In the genomic region with DNA sequence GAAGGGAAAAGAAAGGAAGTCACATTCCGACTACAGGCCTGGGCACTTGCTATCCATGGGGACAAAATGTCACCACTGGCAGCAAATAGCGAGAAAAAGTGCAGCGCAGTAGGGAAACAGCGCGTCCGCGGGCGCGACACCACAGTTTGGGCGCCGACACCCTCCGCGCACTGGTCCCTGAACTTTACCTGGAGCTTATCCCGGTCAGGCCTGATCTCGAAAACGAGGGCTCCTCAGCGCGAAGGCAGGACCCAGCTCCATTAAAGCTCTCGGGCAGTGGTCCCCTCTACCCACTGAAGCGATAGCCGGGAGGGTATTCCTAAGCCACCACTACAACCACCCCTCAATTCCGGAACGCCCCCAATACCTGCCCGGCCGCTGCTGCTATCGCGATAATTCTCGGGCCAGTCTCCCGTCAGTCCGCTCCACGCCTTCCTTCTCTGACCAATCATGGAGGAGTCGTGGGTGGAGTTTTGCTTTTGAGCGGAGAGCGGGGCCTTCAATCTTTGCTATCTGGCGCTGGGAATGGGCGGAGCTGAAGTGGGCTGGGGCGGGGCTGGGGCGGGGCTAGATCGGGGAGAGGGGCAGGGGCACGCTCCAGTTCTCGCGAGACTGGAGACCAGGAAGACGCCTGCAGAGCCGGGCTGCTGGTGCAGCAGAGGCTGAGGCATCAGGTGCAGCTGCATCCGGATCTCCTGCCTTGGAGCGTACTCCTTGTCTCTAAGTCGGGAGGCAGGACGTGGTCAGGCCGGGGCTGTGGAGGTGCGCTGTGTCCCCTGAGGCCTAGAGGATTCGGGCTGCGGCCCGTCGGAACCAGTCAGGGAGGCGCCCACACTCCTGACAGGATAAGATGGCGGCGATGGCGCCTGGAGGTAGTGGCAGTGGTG, we compare ENCODE assay signal across 8 cellular contexts. TPM values are rescaled to one million over a fixed set of nuclear protein-coding genes. Genes with fewer than 3 reads are reported as not detected.
DNase-seq lines count a peak whose midpoint lies in the region; ATAC-seq and TF ChIP-seq lines count a peak whose summit lies in the region.

A gene with protein sequence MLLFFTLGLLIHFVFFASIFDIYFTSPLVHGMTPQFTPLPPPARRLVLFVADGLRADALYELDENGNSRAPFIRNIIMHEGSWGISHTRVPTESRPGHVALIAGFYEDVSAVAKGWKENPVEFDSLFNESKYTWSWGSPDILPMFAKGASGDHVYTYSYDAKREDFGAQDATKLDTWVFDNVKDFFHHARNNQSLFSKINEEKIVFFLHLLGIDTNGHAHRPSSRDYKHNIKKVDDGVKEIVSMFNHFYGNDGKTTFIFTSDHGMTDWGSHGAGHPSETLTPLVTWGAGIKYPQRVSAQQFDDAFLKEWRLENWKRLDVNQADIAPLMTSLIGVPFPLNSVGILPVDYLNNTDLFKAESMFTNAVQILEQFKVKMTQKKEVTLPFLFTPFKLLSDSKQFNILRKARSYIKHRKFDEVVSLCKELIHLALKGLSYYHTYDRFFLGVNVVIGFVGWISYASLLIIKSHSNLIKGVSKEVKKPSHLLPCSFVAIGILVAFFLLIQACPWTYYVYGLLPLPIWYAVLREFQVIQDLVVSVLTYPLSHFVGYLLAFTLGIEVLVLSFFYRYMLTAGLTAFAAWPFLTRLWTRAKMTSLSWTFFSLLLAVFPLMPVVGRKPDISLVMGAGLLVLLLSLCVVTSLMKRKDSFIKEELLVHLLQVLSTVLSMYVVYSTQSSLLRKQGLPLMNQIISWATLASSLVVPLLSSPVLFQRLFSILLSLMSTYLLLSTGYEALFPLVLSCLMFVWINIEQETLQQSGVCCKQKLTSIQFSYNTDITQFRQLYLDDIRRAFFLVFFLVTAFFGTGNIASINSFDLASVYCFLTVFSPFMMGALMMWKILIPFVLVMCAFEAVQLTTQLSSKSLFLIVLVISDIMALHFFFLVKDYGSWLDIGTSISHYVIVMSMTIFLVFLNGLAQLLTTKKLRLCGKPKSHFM (minus strand): TSS at position 401 of the 887 bp plus-strand sequence. CDS start 25,703 bp downstream, outside the sequence.
A gene with protein sequence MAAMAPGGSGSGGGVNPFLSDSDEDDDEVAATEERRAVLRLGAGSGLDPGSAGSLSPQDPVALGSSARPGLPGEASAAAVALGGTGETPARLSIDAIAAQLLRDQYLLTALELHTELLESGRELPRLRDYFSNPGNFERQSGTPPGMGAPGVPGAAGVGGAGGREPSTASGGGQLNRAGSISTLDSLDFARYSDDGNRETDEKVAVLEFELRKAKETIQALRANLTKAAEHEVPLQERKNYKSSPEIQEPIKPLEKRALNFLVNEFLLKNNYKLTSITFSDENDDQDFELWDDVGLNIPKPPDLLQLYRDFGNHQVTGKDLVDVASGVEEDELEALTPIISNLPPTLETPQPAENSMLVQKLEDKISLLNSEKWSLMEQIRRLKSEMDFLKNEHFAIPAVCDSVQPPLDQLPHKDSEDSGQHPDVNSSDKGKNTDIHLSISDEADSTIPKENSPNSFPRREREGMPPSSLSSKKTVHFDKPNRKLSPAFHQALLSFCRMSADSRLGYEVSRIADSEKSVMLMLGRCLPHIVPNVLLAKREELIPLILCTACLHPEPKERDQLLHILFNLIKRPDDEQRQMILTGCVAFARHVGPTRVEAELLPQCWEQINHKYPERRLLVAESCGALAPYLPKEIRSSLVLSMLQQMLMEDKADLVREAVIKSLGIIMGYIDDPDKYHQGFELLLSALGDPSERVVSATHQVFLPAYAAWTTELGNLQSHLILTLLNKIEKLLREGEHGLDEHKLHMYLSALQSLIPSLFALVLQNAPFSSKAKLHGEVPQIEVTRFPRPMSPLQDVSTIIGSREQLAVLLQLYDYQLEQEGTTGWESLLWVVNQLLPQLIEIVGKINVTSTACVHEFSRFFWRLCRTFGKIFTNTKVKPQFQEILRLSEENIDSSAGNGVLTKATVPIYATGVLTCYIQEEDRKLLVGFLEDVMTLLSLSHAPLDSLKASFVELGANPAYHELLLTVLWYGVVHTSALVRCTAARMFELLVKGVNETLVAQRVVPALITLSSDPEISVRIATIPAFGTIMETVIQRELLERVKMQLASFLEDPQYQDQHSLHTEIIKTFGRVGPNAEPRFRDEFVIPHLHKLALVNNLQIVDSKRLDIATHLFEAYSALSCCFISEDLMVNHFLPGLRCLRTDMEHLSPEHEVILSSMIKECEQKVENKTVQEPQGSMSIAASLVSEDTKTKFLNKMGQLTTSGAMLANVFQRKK (plus strand): TSS at position 600 of the 887 bp plus-strand sequence. CDS start 251 bp downstream, at position 851.

- H3K27ac ChIP-seq in cardiac muscle cell = peak within 1 kb of the TSS; percentile 87
- peak within 1 kb of the TSS; percentile 86 for H3K27ac ChIP-seq in parathyroid adenoma
- peak within 1 kb of the TSS; percentile 58 to 85 (median 77) for H3K27ac ChIP-seq in tibial nerve

- TF ChIP-seq CTCF in GM12875 (IDR thresholded peaks at IDR 0.05; ENCODE audit: borderline replicate concordance, insufficient read depth, low read depth, low read length) (no peak), cardiac muscle cell (IDR thresholded peaks at IDR 0.05; ENCODE audit: low read depth, low read length) (no peak), parathyroid adenoma (IDR thresholded peaks at IDR 0.05) (no peak), tibial nerve (IDR thresholded peaks at IDR 0.05) (no peak)

- H3K9me3 ChIP-seq in adipocyte (ENCODE audit: control insufficient read depth, low read length) = no peaks in the 10 kb centered on the region
- H3K9me3 ChIP-seq in cardiac muscle cell (ENCODE audit: low read depth) = no peaks in the 10 kb centered on the region
- no peaks in the 10 kb centered on the region for H3K9me3 ChIP-seq in parathyroid adenoma (ENCODE audit: control insufficient read depth, low read length)
- no peaks in the 10 kb centered on the region for H3K9me3 ChIP-seq in tibial nerve

- ATAC-seq in HG02798 (IDR thresholded peaks at IDR 0.05; ENCODE audit: poor library complexity, unreplicated experiment) = peak; percentile 93

- H3K9ac ChIP-seq in adipocyte (ENCODE audit: low read length) = peak within 1 kb of the TSS; percentile 93
- H3K9ac ChIP-seq in parathyroid adenoma = peak within 1 kb of the TSS; percentile 78

- H3K36me3 ChIP-seq in adipocyte (ENCODE audit: control insufficient read depth, insufficient read depth, low read length, severe bottlenecking) (no peaks in the 10 kb centered on the region), cardiac muscle cell (no peaks in the 10 kb centered on the region), parathyroid adenoma (ENCODE audit: control insufficient read depth, insufficient read depth, low read length) (no peaks in the 10 kb centered on the region), tibial nerve (peaks cover 0 to 5% (median 0%) of the 10 kb centered on the region in 3 donors)

- peak within 1 kb of the TSS; percentile 93 for H2AFZ ChIP-seq in parathyroid adenoma

- H3K4me3 ChIP-seq in GM12875 (ENCODE audit: low read depth, low read length) = peak within 1 kb of the TSS; percentile 99
- peak within 1 kb of the TSS; percentile 98 for H3K4me3 ChIP-seq in adipocyte (ENCODE audit: low read length)
- peak within 1 kb of the TSS; percentile 73 for H3K4me3 ChIP-seq in cardiac muscle cell
- peak within 1 kb of the TSS; percentile 99 for H3K4me3 ChIP-seq in parathyroid adenoma (ENCODE audit: low read depth, low read length)
- peak within 1 kb of the TSS; percentile 73 to 98 (median 80) for H3K4me3 ChIP-seq in tibial nerve

- DNase-seq in NCI-H1436 (lab: John Stamatoyannopoulos, UW) = peak; percentile 99
- DNase-seq in T follicular helper cell (ENCODE audit: low read depth) = peak; percentile 94
- DNase-seq in adipocyte (ENCODE audit: low read depth) = peak; percentile 100
- peak; percentile 99 for DNase-seq in cardiac muscle cell (ENCODE audit: low read depth in 1 of 2, low spot score in 1 of 2)
- peak; percentile 88 to 96 for DNase-seq in tibial nerve (ENCODE audit: low spot score in 2 of 2)

- peaks cover 44% of the 10 kb centered on the region for H3K79me2 ChIP-seq in parathyroid adenoma

- TF ChIP-seq EP300 in tibial nerve (IDR thresholded peaks at IDR 0.05) = peak in 1 of 2 donors; percentile 88

- H3K4me2 ChIP-seq in parathyroid adenoma (ENCODE audit: low read length) = peak within 1 kb of the TSS; percentile 98

- TF ChIP-seq POLR2A in tibial nerve (IDR thresholded peaks at IDR 0.05) = peak; percentile 19 to 66

- peaks cover 21% of the 10 kb centered on the region for H3K4me1 ChIP-seq in adipocyte (ENCODE audit: control insufficient read depth, insufficient read depth, low read length)
- peaks cover 13% of the 10 kb centered on the region for H3K4me1 ChIP-seq in cardiac muscle cell (ENCODE audit: low read depth)
- peaks cover 7% of the 10 kb centered on the region for H3K4me1 ChIP-seq in parathyroid adenoma
- peaks cover 0 to 64% (median 23%) of the 10 kb centered on the region in 4 donors for H3K4me1 ChIP-seq in tibial nerve

- H3K27me3 ChIP-seq in adipocyte (replicated peaks; ENCODE audit: control insufficient read depth, insufficient read depth, low read length) = no peaks in the 10 kb centered on the region
- H3K27me3 ChIP-seq in cardiac muscle cell = no peaks in the 10 kb centered on the region
- no peaks in the 10 kb centered on the region for H3K27me3 ChIP-seq in parathyroid adenoma (ENCODE audit: control insufficient read depth, insufficient read depth, low read length)
- no peaks in the 10 kb centered on the region for H3K27me3 ChIP-seq in tibial nerve

- 0% methylated on average over 31 to 48 of the region's 58 CpGs for WGBS in tibial nerve, 2 donors

RNA-seq across cellular contexts. Expression of the first gene that starts in this region (rescaled TPM):
- total RNA-seq in cardiac muscle cell = 16.2 and 20.8 TPM in 2 replicates
- 18.8 and 21.9 TPM in 2 replicates for polyA plus RNA-seq in cardiac muscle cell
- total RNA-seq in tibial nerve = 10 to 100 TPM; 24.9 to 40.0 (median 32.5) TPM

RNA-seq across cellular contexts. Expression of the second gene that starts in this region (rescaled TPM):
- total RNA-seq in cardiac muscle cell (26.8 and 26.9 TPM in 2 replicates), tibial nerve (10 to 100 TPM; 25.8 to 54.6 (median 34.0) TPM)
- 11.7 and 14.8 TPM in 2 replicates for polyA plus RNA-seq in cardiac muscle cell

Comparison
In these comparisons a context has a peak if more than half of its experiments do, and no peak if none do; other contexts are left out.
1. Peak in every context shown above with its lines: DNase-seq, ATAC-seq, H3K4me3 ChIP-seq and H3K27ac ChIP-seq.